Comparison of ENCODE assay signal across 8 cellular contexts in the genomic region with DNA sequence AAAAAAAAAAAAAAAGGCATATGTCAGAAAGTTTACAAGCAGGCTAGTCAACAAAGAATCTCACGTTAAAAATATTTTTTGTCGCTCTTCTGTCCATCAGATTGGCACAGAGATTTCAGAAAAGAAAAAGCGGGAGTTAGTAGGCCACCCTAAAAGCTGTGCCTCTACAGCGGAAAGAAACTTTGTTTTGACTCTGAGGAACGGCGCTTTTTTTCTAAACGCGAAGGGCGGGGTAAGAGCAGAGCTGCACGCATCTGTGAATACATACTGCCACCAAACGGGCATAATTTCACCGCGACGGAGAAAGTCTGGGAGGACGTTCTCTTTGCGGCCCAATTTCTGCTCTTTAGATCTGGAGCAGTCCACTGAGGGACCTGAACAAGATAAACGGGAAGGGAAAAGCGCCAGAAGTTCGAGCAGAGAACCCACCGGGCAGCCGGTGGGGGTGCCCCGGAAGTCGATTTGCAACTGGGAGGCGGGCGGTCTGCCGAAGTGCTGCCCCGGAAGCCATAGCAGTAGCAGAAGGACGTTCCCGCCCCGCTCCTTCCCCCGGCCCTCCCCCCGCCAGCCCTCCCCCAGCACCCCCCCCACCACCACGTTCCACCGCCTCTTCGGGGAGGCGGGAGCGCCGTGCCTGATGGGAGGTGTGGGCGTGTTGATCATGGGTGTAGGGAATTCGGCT. TPM values are rescaled to one million over a fixed set of nuclear protein-coding genes. Genes with fewer than 3 reads are reported as not detected.
DNase-seq lines count a peak whose midpoint lies in the region; ATAC-seq, FAIRE-seq and TF ChIP-seq lines count a peak whose summit lies in the region.
"Not testable (repeated sequence)": the region's sequence is repeated elsewhere in the genome, so short reads cannot be mapped to it uniquely, and the experiment has no call there.

No MANE protein-coding gene starts in this region.

- H3K27me3 ChIP-seq in naive thymus-derived CD4-positive, alpha-beta T cell (ENCODE audit: control insufficient read depth in 2 of 2, insufficient read depth in 2 of 2, low read length in 2 of 2); upper lobe of right lung: not testable (repeated sequence)

- H3K27me3 Mint-ChIP-seq in activated CD4-positive, alpha-beta memory T cell treated with anti-CD3 and anti-CD28 coated beads, Interleukin-2, amount 10 ng/mL, durations not matched to agents 7 days and 5 days; naive thymus-derived CD4-positive, alpha-beta T cell: not testable (repeated sequence)

- not testable (repeated sequence) for TF ChIP-seq CTCF in upper lobe of right lung (IDR thresholded peaks at IDR 0.05)

- peaks cover 8 to 14% of the 10 kb centered on the region in 2 donors for H3K4me1 ChIP-seq in naive thymus-derived CD4-positive, alpha-beta T cell (ENCODE audit: control insufficient read depth in 2 of 2, insufficient read depth in 2 of 2, low read length in 2 of 2)
- peaks cover 15% of the 10 kb centered on the region for H3K4me1 ChIP-seq in upper lobe of right lung

- not testable (repeated sequence) for H3K36me3 Mint-ChIP-seq in activated CD4-positive, alpha-beta memory T cell treated with anti-CD3 and anti-CD28 coated beads, Interleukin-2, amount 10 ng/mL, durations not matched to agents 7 days and 5 days (ENCODE audit: low read depth); naive thymus-derived CD4-positive, alpha-beta T cell

- peak overlapping the region; percentile 81 for H3K4me3 Mint-ChIP-seq in activated CD4-positive, alpha-beta memory T cell treated with anti-CD3 and anti-CD28 coated beads, Interleukin-2, amount 10 ng/mL, durations not matched to agents 7 days and 5 days
- H3K4me3 Mint-ChIP-seq in naive thymus-derived CD4-positive, alpha-beta T cell: peak overlapping the region; percentile 78 to 98 (median 88)

- intact Hi-C loops in naive thymus-derived CD4-positive, alpha-beta T cell (cut with micrococcal nuclease): loop anchor here (5.0 kb wide), 5 partner anchors 103 to 1748 kb away; partner anchors contain the start of genes UPRT (in 2 of the 2), COX7B (in 1 of the 2), MAGEE1 (in 1 of the 2) and MAGT1 (in 1 of the 2)
- intact Hi-C loops in upper lobe of right lung (cut with DNase I): not testable (repeated sequence)

- H3K4me1 Mint-ChIP-seq in activated CD4-positive, alpha-beta memory T cell treated with anti-CD3 and anti-CD28 coated beads, Interleukin-2, amount 10 ng/mL, durations not matched to agents 7 days and 5 days: peaks cover 22% of the 10 kb centered on the region
- H3K4me1 Mint-ChIP-seq in naive thymus-derived CD4-positive, alpha-beta T cell: peaks cover 2 to 29% (median 17%) of the 10 kb centered on the region in 7 donors

- FAIRE-seq in endometrium (lab: Jason Lieb, UNC): peak; percentile 98

- H3K9me3 ChIP-seq in KOPT-K1 (ENCODE audit: insufficient read depth, low read length, poor library complexity, severe bottlenecking); naive thymus-derived CD4-positive, alpha-beta T cell (ENCODE audit: control insufficient read depth in 2 of 3, low read length in 3 of 3); upper lobe of right lung: not testable (repeated sequence)

- CTCF ChIA-PET in activated CD4-positive, alpha-beta memory T cell treated with anti-CD3 and anti-CD28 coated beads, Interleukin-2, amount 10 ng/mL, durations not matched to agents 7 days and 5 days (lab: Charles Lee): interaction anchor here (1.0 kb wide), 1 partner anchor 24 kb away, joined by 6 read pairs; the partner anchor contains the start of gene PBDC1
- CTCF ChIA-PET in naive thymus-derived CD4-positive, alpha-beta T cell (lab: Charles Lee): interaction anchor here (0.7 kb wide), 1 partner anchor 415 kb away, joined by 3 read pairs; no protein-coding TSS in a partner anchor

- H3K4me3 ChIP-seq in naive thymus-derived CD4-positive, alpha-beta T cell (ENCODE audit: low read length); upper lobe of right lung: not testable (repeated sequence)

- POLR2A ChIA-PET in activated CD4-positive, alpha-beta memory T cell treated with anti-CD3 and anti-CD28 coated beads, Interleukin-2, amount 10 ng/mL, durations not matched to agents 7 days and 5 days (lab: Charles Lee): interaction anchor here (1.4 to 2.6 kb wide), 2 partner anchors 24 to 875 kb away, joined by 3 to 21 read pairs; partner anchors contain the start of genes PBDC1 and UPRT
- POLR2A ChIA-PET in naive thymus-derived CD4-positive, alpha-beta T cell (lab: Charles Lee): interaction anchor here (1.5 kb wide), 1 partner anchor 875 kb away, joined by 4 read pairs; the partner anchor contains the start of gene UPRT

- not testable (repeated sequence) for H3K9me3 Mint-ChIP-seq in activated CD4-positive, alpha-beta memory T cell treated with anti-CD3 and anti-CD28 coated beads, Interleukin-2, amount 10 ng/mL, durations not matched to agents 7 days and 5 days; naive thymus-derived CD4-positive, alpha-beta T cell

- H3K36me3 ChIP-seq in KOPT-K1 (ENCODE audit: insufficient read depth, low read length); naive thymus-derived CD4-positive, alpha-beta T cell (ENCODE audit: control insufficient read depth in 2 of 3, insufficient read depth in 3 of 3, low read length in 3 of 3); upper lobe of right lung: not testable (repeated sequence)

- H3K27ac ChIP-seq in KOPT-K1 (ENCODE audit: low read depth, low read length, poor library complexity, severe bottlenecking): peak overlapping the region; percentile 90
- H3K27ac ChIP-seq in naive thymus-derived CD4-positive, alpha-beta T cell (ENCODE audit: low read depth, low read length): peak overlapping the region; percentile 78
- not testable (repeated sequence) for H3K27ac ChIP-seq in upper lobe of right lung

- peak overlapping the region; percentile 100 for H3K27ac Mint-ChIP-seq in activated CD4-positive, alpha-beta memory T cell treated with anti-CD3 and anti-CD28 coated beads, Interleukin-2, amount 10 ng/mL, durations not matched to agents 7 days and 5 days
- peak overlapping the region; percentile 93 to 100 (median 99) for H3K27ac Mint-ChIP-seq in naive thymus-derived CD4-positive, alpha-beta T cell

- peak; percentile 39 for ATAC-seq in GM18858 (IDR thresholded peaks at IDR 0.05; ENCODE audit: unreplicated experiment)
- peak; percentile 50 for ATAC-seq in GM21529 (IDR thresholded peaks at IDR 0.05; ENCODE audit: unreplicated experiment)
- peak; percentile 62 for ATAC-seq in HG03045 (IDR thresholded peaks at IDR 0.05; ENCODE audit: unreplicated experiment)
- peak; percentile 78 for ATAC-seq in naive thymus-derived CD4-positive, alpha-beta T cell
- ATAC-seq in upper lobe of right lung: peak; percentile 86

- DNase-seq in activated CD4-positive, alpha-beta memory T cell treated with anti-CD3 and anti-CD28 coated beads, Interleukin-2, amount 10 ng/mL, durations not matched to agents 7 days and 5 days; naive thymus-derived CD4-positive, alpha-beta T cell; upper lobe of right lung: not testable (repeated sequence)

RNA-seq across cellular contexts. Expression of gene PBDC1, which starts 23.6 kb away (rescaled TPM):
- total RNA-seq in activated CD4-positive, alpha-beta memory T cell treated with anti-CD3 and anti-CD28 coated beads, Interleukin-2, amount 10 ng/mL, durations not matched to agents 7 days and 5 days: 10 to 100 TPM; 26.3 to 29.3 TPM
- 10 to 100 TPM; 13.3 to 30.4 (median 23.0) TPM for total RNA-seq in naive thymus-derived CD4-positive, alpha-beta T cell
- 10 to 100 TPM; 37.3 to 50.8 TPM for polyA plus RNA-seq in naive thymus-derived CD4-positive, alpha-beta T cell
- total RNA-seq in upper lobe of right lung: 20.6 TPM
